ENCODE assay signal across 9 cellular contexts in the genomic region with DNA sequence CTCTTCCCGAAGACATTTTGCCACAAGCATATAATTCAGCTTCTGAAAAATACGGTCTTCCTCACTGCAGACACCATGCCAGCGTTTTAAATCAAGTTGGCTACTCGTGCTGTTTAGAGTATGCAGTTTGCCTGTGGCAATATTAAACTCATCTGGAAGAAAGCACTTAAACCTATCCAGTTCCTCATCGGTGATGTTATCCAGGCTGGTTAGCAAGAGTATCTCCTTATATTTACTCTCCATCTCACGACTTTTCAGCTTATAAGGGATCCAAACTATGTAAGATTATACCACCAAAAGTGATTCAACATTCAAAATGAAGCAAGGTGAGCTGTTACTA. TPM values are rescaled to one million over a fixed set of nuclear protein-coding genes. Genes with fewer than 3 reads are reported as not detected.
DNase-seq lines count a peak whose midpoint lies in the region; ATAC-seq and TF ChIP-seq lines count a peak whose summit lies in the region.
"Had no signal": no experiment of that assay in that cellular context is flagged by ENCODE, and none has a peak within 500 bp of the region (broad histone marks: within the 10 kb centered on the region; RNA-seq: fewer than 3 reads in every experiment).

No MANE protein-coding gene starts in this region.

- no peaks in the 10 kb centered on the region for H3K36me3 Mint-ChIP-seq in type B pancreatic cell
- H3K36me3 Mint-ChIP-seq in T-helper 2 cell treated with Interferon-gamma antibody and Interleukin-4, amounts not matched to agents 5 μg/mL and 100 μg/mL, for 36 hours (ENCODE audit: low read depth), result peaks cover 13% of the 10 kb centered on the region

- H3K36me3 ChIP-seq in muscle layer of colon (ENCODE audit: insufficient read depth, low read length), result no peaks in the 10 kb centered on the region

- peak overlapping the region in 1 of 2 donors; percentile 67 for H3K4me3 ChIP-seq in muscle layer of colon (ENCODE audit: low read depth in 1 of 2, low read length in 2 of 2)

- peak overlapping the region; percentile 57 for H3K9ac ChIP-seq in muscle layer of colon (ENCODE audit: low read length)

- no peaks in the 10 kb centered on the region for H3K9me3 ChIP-seq in muscle layer of colon (ENCODE audit: low read length)

- H3K27ac ChIP-seq in epithelial cell of prostate (peak overlapping the region; percentile 74), muscle layer of colon (ENCODE audit: low read depth, low read length) (peak overlapping the region; percentile 75)

- DNase-seq in NCI-H510A treated with DMSO at 0.1 percent for 48 hours (lab: John Stamatoyannopoulos, UW) (peak; percentile 18), NCI-H510A (lab: John Stamatoyannopoulos, UW) (no peak), epithelial cell of prostate (ENCODE audit: low read depth, low spot score) (no peak), type B pancreatic cell (ENCODE audit: extremely low spot score, unreplicated experiment) (no peak), middle frontal gyrus (ENCODE audit: extremely low spot score, low spot score) (no peak)
- DNase-seq in T-helper 2 cell treated with Interferon-gamma antibody and Interleukin-4, amounts not matched to agents 5 μg/mL and 100 μg/mL, for 36 hours (ENCODE audit: low spot score), result no peak
- DNase-seq: activated gamma-delta T cell treated with Interleukin-2 at 50 U/mL for 16 hours had no signal

- H3K27me3 Mint-ChIP-seq in type B pancreatic cell, result peaks cover 4% of the 10 kb centered on the region
- H3K27me3 Mint-ChIP-seq in T-helper 2 cell treated with Interferon-gamma antibody and Interleukin-4, amounts not matched to agents 5 μg/mL and 100 μg/mL, for 36 hours (ENCODE audit: low read depth), result no peaks in the 10 kb centered on the region

- H3K4me3 Mint-ChIP-seq in type B pancreatic cell, result peak overlapping the region; percentile 84
- no peak overlapping the region for H3K4me3 Mint-ChIP-seq in T-helper 2 cell treated with Interferon-gamma antibody and Interleukin-4, amounts not matched to agents 5 μg/mL and 100 μg/mL, for 36 hours

- peak overlapping the region; percentile 84 for H3K27ac Mint-ChIP-seq in type B pancreatic cell
- H3K27ac Mint-ChIP-seq in T-helper 2 cell treated with Interferon-gamma antibody and Interleukin-4, amounts not matched to agents 5 μg/mL and 100 μg/mL, for 36 hours, result no peak overlapping the region

- peaks cover 16% of the 10 kb centered on the region for H3K4me1 Mint-ChIP-seq in type B pancreatic cell (ENCODE audit: unreplicated experiment)
- peaks cover 36% of the 10 kb centered on the region for H3K4me1 Mint-ChIP-seq in T-helper 2 cell treated with Interferon-gamma antibody and Interleukin-4, amounts not matched to agents 5 μg/mL and 100 μg/mL, for 36 hours (ENCODE audit: low read depth)

- no peak for TF ChIP-seq CTCF in type B pancreatic cell (conservative IDR thresholded peaks at IDR 0.05)

- H3K4me1 ChIP-seq in muscle layer of colon (ENCODE audit: insufficient read depth, low read length), result peaks cover 20% of the 10 kb centered on the region

- no peak for ATAC-seq in HG03196 (IDR thresholded peaks at IDR 0.05; ENCODE audit: unreplicated experiment)

- H3K9me3 Mint-ChIP-seq in type B pancreatic cell, result no peaks in the 10 kb centered on the region
- peaks cover 6% of the 10 kb centered on the region for H3K9me3 Mint-ChIP-seq in T-helper 2 cell treated with Interferon-gamma antibody and Interleukin-4, amounts not matched to agents 5 μg/mL and 100 μg/mL, for 36 hours

- H3K27me3 ChIP-seq in muscle layer of colon (ENCODE audit: control insufficient read depth in 1 of 2, insufficient read depth in 2 of 2, low read length in 2 of 2), result no peaks in the 10 kb centered on the region

RNA-seq across cellular contexts. Expression of a gene that starts 9.7 kb away (rescaled TPM):
- 10.6 and 20.9 TPM in 2 replicates for total RNA-seq in type B pancreatic cell (ENCODE audit: low replicate concordance)
